ENCODE assay signal across 20 cellular contexts in genomic region chr6:40634429-40634828, GRCh38. TPM values are rescaled to one million over a fixed set of nuclear protein-coding genes. Genes with fewer than 3 reads are reported as not detected.
DNase-seq lines count a peak whose midpoint lies in the region; ATAC-seq, FAIRE-seq and TF ChIP-seq lines count a peak whose summit lies in the region.
"Had no signal": no experiment of that assay in that cellular context is flagged by ENCODE, and none has a peak within 500 bp of the region (broad histone marks: within the 10 kb centered on the region; RNA-seq: fewer than 3 reads in every experiment).

No MANE protein-coding gene starts in this region.

- H3K27ac ChIP-seq in K562 (ENCODE audit: extremely low read depth, low read depth, low read length): no peak overlapping the region
- H3K27ac ChIP-seq: esophagus muscularis mucosa, left lung, thoracic aorta had no signal

- no peaks in the 10 kb centered on the region; the same call in 1 of the 2 replicates for H4K20me1 ChIP-seq in K562 (replicated peaks; ENCODE audit: control insufficient read depth, insufficient read depth, low read length)

- TF ChIP-seq CTCF in K562 (IDR thresholded peaks at IDR 0.05 in 2 of 3, conservative IDR thresholded peaks at IDR 0.05 in 1 of 3; ENCODE audit: insufficient read depth in 2 of 3, low read depth in 1 of 3, low read length in 3 of 3) (no peak), foreskin fibroblast (IDR thresholded peaks at IDR 0.05; ENCODE audit: low read depth, low read length) (no peak)

- no peak overlapping the region for H2AFZ ChIP-seq in K562 (ENCODE audit: low read depth, low read length)
- H2AFZ ChIP-seq: GM23338 had no signal

- H3K36me3 ChIP-seq in K562 (ENCODE audit: control insufficient read depth, insufficient read depth, low read length): no peaks in the 10 kb centered on the region
- H3K36me3 ChIP-seq: esophagus muscularis mucosa, left lung, thoracic aorta had no signal

- H3K27me3 ChIP-seq in K562 (ENCODE audit: control insufficient read depth in 2 of 2, insufficient read depth in 2 of 2, low read length in 2 of 2): peaks cover 0 to 8% of the 10 kb centered on the region in 2 experiments; a peak in 3 of 5 replicates
- H3K27me3 ChIP-seq: left lung had no signal

- CTCF ChIA-PET in K562 (lab: Yijun Ruan, JAX; ENCODE audit: low intra/inter-chr PET ratio): no interaction called here

- intact Hi-C loops in K562 (cut with micrococcal nuclease): no loop called here

- TF ChIP-seq POLR2A in K562 (conservative IDR thresholded peaks at IDR 0.05): no peak
- no peak for TF ChIP-seq POLR2A in GM12891 (IDR thresholded peaks at IDR 0.05; ENCODE audit: low read depth, low read length)

- DNase-seq in DMS53 treated with DMSO at 0.1 percent for 48 hours (lab: John Stamatoyannopoulos, UW; ENCODE audit: unreplicated experiment): peak; percentile 33
- DNase-seq in NCI-H1092 treated with DMSO at 0.1 percent for 48 hours (lab: John Stamatoyannopoulos, UW): peak; percentile 28
- peak; percentile 63 for DNase-seq in NCI-H510A (lab: John Stamatoyannopoulos, UW)
- DNase-seq in K562 (ENCODE audit: extremely low read depth in 1 of 4, low spot score in 3 of 4): peak in 1 of 4 experiments; percentile 4
- no peak for DNase-seq in foreskin fibroblast
- DNase-seq in GM12891 (ENCODE audit: insufficient read length, low spot score): no peak
- DNase-seq: activated CD4-positive, alpha-beta T cell treated with anti-CD3 and anti-CD28 coated beads for 48 hours; activated gamma-delta T cell treated with Interleukin-2 at 50 U/mL for 16 hours; left lung; occipital lobe; right cardiac atrium; stimulated activated CD4-positive, alpha-beta T cell treated with anti-CD3 and anti-CD28 coated beads, Interleukin-15, amount 100 ng/mL, for 24 hours had no signal

- POLR2A ChIA-PET in K562 (lab: Yijun Ruan, JAX): interaction anchor here (0.6 kb wide), 1 partner anchor 164 kb away, joined by 3 read pairs; no protein-coding TSS in a partner anchor

- H3K9me1 ChIP-seq in K562 (ENCODE audit: control insufficient read depth, insufficient read depth, low read length): no peaks in the 10 kb centered on the region

- no peak for TF ChIP-seq RAD21 in K562 (CRISPR knock-in tag; conservative IDR thresholded peaks at IDR 0.05 in 1 of 2, IDR thresholded peaks at IDR 0.05 in 1 of 2)

- H3K79me2 ChIP-seq in K562 (ENCODE audit: control insufficient read depth, insufficient read depth, low read length): no peaks in the 10 kb centered on the region

- TF ChIP-seq EP300 in K562 (IDR thresholded peaks at IDR 0.05; ENCODE audit: low read length): no peak

- WGBS in K562 (ENCODE audit: insufficient coverage, low coverage, missing lambda C conversion rate): 0% methylated on average over 3 of the region's 3 CpGs

- H3K4me2 ChIP-seq in K562 (ENCODE audit: insufficient read depth, low read length): no peak overlapping the region
- H3K4me2 ChIP-seq: GM23338 had no signal

- H3K4me1 ChIP-seq in K562 (replicated peaks in 1 of 2; ENCODE audit: control insufficient read depth in 2 of 2, insufficient read depth in 2 of 2, low read length in 2 of 2): no peaks in the 10 kb centered on the region
- H3K4me1 ChIP-seq: esophagus muscularis mucosa, left lung had no signal

- H3K9ac ChIP-seq in K562 (ENCODE audit: insufficient read depth in 1 of 2, low read depth in 2 of 2, low read length in 2 of 2): no peak overlapping the region

- in situ Hi-C loops in K562 (cut with MboI): no loop called here

- no TSS peak for BruUV-seq in K562 (replicated peaks; lab: Mats Ljungman, UMichigan)

- H3K9me3 ChIP-seq in K562 (replicated peaks; ENCODE audit: control insufficient read depth, insufficient read depth, low read depth, low read length): no peaks in the 10 kb centered on the region
- H3K9me3 ChIP-seq: esophagus muscularis mucosa, left lung, thoracic aorta had no signal

- ATAC-seq in K562 (no peak), GM21526 (IDR thresholded peaks at IDR 0.05; ENCODE audit: low FRiP score, unreplicated experiment) (no peak)
- ATAC-seq: GM23338; left lung; right cardiac atrium; stimulated activated effector memory CD8-positive, alpha-beta T cell treated with anti-CD3 and anti-CD28 coated beads, Interleukin-12 subunit alpha, Interleukin-12 subunit beta, amount 100 ng/mL, for 72 hours had no signal

- H3K4me3 ChIP-seq in K562 (no peak overlapping the region), foreskin fibroblast (ENCODE audit: low read depth in 1 of 2, low read length in 2 of 2) (no peak overlapping the region)
- H3K4me3 ChIP-seq: esophagus muscularis mucosa, GM23338, left lung, thoracic aorta had no signal

- no peak for FAIRE-seq in K562 (lab: Jason Lieb, UNC)
- no peak for FAIRE-seq in GM12891 (lab: Jason Lieb, UNC)
- FAIRE-seq: GM18507 had no signal

TF ChIP-seq in K562, 482 proteins besides CTCF, POLR2A, EP300 and RAD21 (continues in another document):
- no peak for TF ChIP-seq BRF2 (IDR thresholded peaks at IDR 0.05; ENCODE audit: borderline replicate concordance, insufficient read depth, insufficient read length)
- no peak for TF ChIP-seq ZNF24 (IDR thresholded peaks at IDR 0.05)

TF ChIP-seq in GM12891, 5 proteins besides CTCF, POLR2A, EP300 and RAD21:
- TF ChIP-seq PAX5 (IDR thresholded peaks at IDR 0.05; ENCODE audit: insufficient read depth, low read length, severe bottlenecking): no peak

RNA-seq across cellular contexts. Expression of gene LRFN2, which starts 47.3 kb away (rescaled TPM):
- total RNA-seq in K562 (2011; cell fraction: chromatin; rRNA removed; ENCODE audit: low replicate concordance): not detected in 2 replicates
- not detected in 2 replicates for total RNA-seq in K562 (2011; cell fraction: nucleolus; rRNA removed)
- total RNA-seq in K562 (2011; cell fraction: nucleoplasm; rRNA removed): not detected in 2 replicates
- total RNA-seq in K562 (2014; rRNA removed) (not detected in 2 replicates), K562 (2014; rRNA removed; fragmentation: Illumina TruSeq; extraction: Trizol) (not detected in 2 replicates), K562 (2015; rRNA removed; fragmentation: Illumina TruSeq; extraction: Trizol) (not detected in 2 replicates), K562 (2021) (not detected in 2 replicates)
- polyA plus RNA-seq in K562 (2011; rRNA removed) (not detected in 2 replicates), K562 (2014; fragmentation: Illumina TruSeq; extraction: Trizol) (not detected in 2 replicates), K562 (2014; fragmentation: Nextera tagmentation; extraction: Ambion mirVana) (not detected), K562 (2014; rRNA removed) (not detected in 2 replicates)
- not detected in 2 replicates for polyA plus RNA-seq in K562 (2011; cell fraction: cytosol; rRNA removed)
- not detected in 2 replicates for polyA plus RNA-seq in K562 (2011; cell fraction: nucleus; rRNA removed)
- polyA plus RNA-seq in K562 (2012): not detected in 2 replicates
- polyA minus RNA-seq in K562 (2011; rRNA and poly(A)+ RNA removed): not detected in 2 replicates
- not detected in 2 replicates for polyA minus RNA-seq in K562 (2011; cell fraction: cytosol; rRNA and poly(A)+ RNA removed)
- not detected in 2 replicates for polyA minus RNA-seq in K562 (2011; cell fraction: nucleus; rRNA and poly(A)+ RNA removed)
- polyA plus RNA-seq in GM12891 (2012; ENCODE audit: low read depth, missing spikeins): not detected
- total RNA-seq: glomerular endothelial cell, right cardiac atrium, thoracic aorta had no signal
- polyA plus RNA-seq: BJ, right cardiac atrium had no signal

Comparison
In these comparisons a context has a peak if more than half of its experiments do, and no peak if none do; other contexts are left out.
1. DNase-seq: peak in DMS53 treated with DMSO at 0.1 percent for 48 hours (single experiment), NCI-H1092 treated with DMSO at 0.1 percent for 48 hours (single experiment) and NCI-H510A (single experiment); none in foreskin fibroblast (0 of 2) and GM12891 (single experiment).